In genomic region chr4:177119693-177120092, GRCh38 we compare ENCODE assay signal across 13 cellular contexts.
"Had no signal": no experiment of that assay in that cellular context is flagged by ENCODE, and none has a peak within 500 bp of the region (broad histone marks: within the 10 kb centered on the region; RNA-seq: fewer than 3 reads in every experiment).

No MANE protein-coding gene starts in this region.

- H3K27me3 ChIP-seq: cardiac muscle cell, esophagus muscularis mucosa, hepatocyte, neural progenitor cell had no signal

- H3K9me3 ChIP-seq: thoracic aorta had no signal

- FAIRE-seq: colon, TTC549 had no signal

- H3K4me1 ChIP-seq: esophagus muscularis mucosa had no signal

- H3K36me3 ChIP-seq: cardiac muscle cell, esophagus muscularis mucosa, neural progenitor cell, thoracic aorta had no signal

- H3K4me3 ChIP-seq: cardiac muscle cell, esophagus muscularis mucosa, hepatocyte, neural progenitor cell, thoracic aorta had no signal

- H3K9ac ChIP-seq: neural progenitor cell had no signal

- ATAC-seq: activated CD4-positive, CD25-positive, alpha-beta regulatory T cell treated with anti-CD3 and anti-CD28 coated beads, Interleukin-2, amount 50 U/mL, for 24 hours; stimulated activated naive CD8-positive, alpha-beta T cell treated with anti-CD3 and anti-CD28 coated beads, Interleukin-15, Interleukin-2, amounts not matched to agents 100 U/mL and 50 U/mL, for 24 hours; T-helper 17 cell had no signal

- DNase-seq: activated effector memory CD4-positive, alpha-beta T cell treated with Interleukin-2 at 50 U/mL for 16 hours; activated T-cell treated with anti-CD3 and anti-CD28 coated beads, Interleukin-2, amount 50 U/mL, for 1 hour; posterior cingulate gyrus; stimulated activated naive CD8-positive, alpha-beta T cell treated with anti-CD3 and anti-CD28 coated beads, Interleukin-15, Interleukin-2, amounts not matched to agents 100 U/mL and 50 U/mL, for 24 hours; T-helper 17 cell had no signal

- H3K27ac ChIP-seq: cardiac muscle cell, hepatocyte, neural progenitor cell, thoracic aorta had no signal
